ENCODE assay signal across 30 cellular contexts in genomic region chr9:23638011-23638410, GRCh38.
"Had no signal": no experiment of that assay in that cellular context is flagged by ENCODE, and none has a peak within 500 bp of the region (broad histone marks: within the 10 kb centered on the region; RNA-seq: fewer than 3 reads in every experiment).

No MANE protein-coding gene starts in this region.

- DNase-seq: activated CD4-positive, alpha-beta memory T cell treated with anti-CD3 and anti-CD28 coated beads for 36 hours; activated CD4-positive, alpha-beta T cell treated with anti-CD3 and anti-CD28 coated beads, Interleukin-2, amount 10 ng/mL, durations not matched to agents 24 days and 14 days; activated CD4-positive, CD25-positive, alpha-beta regulatory T cell treated with anti-CD3 and anti-CD28 coated beads, Interleukin-2, amount 50 U/mL, for 72 hours; activated CD8-positive, alpha-beta memory T cell treated with anti-CD3 and anti-CD28 coated beads for 24 hours; activated effector memory CD4-positive, alpha-beta T cell treated with anti-CD3 and anti-CD28 coated beads, Interleukin-2, amount 50 U/mL, for 16 hours; activated naive CD4-positive, alpha-beta T cell treated with Interleukin-2 at 50 U/mL for 16 hours; activated naive CD8-positive, alpha-beta T cell treated with anti-CD3 and anti-CD28 coated beads, Interleukin-2, amount 50 U/mL, for 24 hours; activated T-cell treated with anti-CD3 and anti-CD28 coated beads, Interleukin-2, amount 50 U/mL, for 4 hours; amniotic stem cell; cerebellar nuclear complex; KG1; MG63; MV-4-11; NCI-H1092 treated with DMSO at 0.1 percent for 48 hours; NCI-H1417 treated with DMSO at 0.1 percent for 48 hours; NCI-H1694; NCI-H2029; NCI-H2107; NCI-H2171 treated with DMSO at 0.1 percent for 48 hours; NCI-H345; NCI-H510A treated with DMSO at 0.1 percent for 48 hours; NCI-H69; NK-92 treated with Interleukin-12 subunit alpha and Interleukin-12 subunit beta, amount 100 ng/mL, for 24 hours; RPMI8226; SHP77 treated with DMSO at 0.1 percent for 48 hours had no signal

- H3K4me3 ChIP-seq: ascending aorta, MG63 had no signal

- H3K36me3 Mint-ChIP-seq: activated CD4-positive, alpha-beta memory T cell treated with anti-CD3 and anti-CD28 coated beads for 36 hours had no signal

- H3K4me1 Mint-ChIP-seq: activated CD4-positive, alpha-beta T cell treated with anti-CD3 and anti-CD28 coated beads, Interleukin-2, amount 10 ng/mL, durations not matched to agents 24 days and 14 days; activated naive CD8-positive, alpha-beta T cell treated with anti-CD3 and anti-CD28 coated beads, Interleukin-2, amount 50 U/mL, for 24 hours; WTC11 had no signal

- H3K27ac Mint-ChIP-seq: activated CD4-positive, alpha-beta memory T cell treated with anti-CD3 and anti-CD28 coated beads for 36 hours; activated CD4-positive, alpha-beta T cell treated with anti-CD3 and anti-CD28 coated beads, Interleukin-2, amount 10 ng/mL, durations not matched to agents 24 days and 14 days; activated naive CD4-positive, alpha-beta T cell treated with anti-CD3 and anti-CD28 coated beads, Interleukin-2, amount 50 U/mL, for 72 hours; activated naive CD8-positive, alpha-beta T cell treated with anti-CD3 and anti-CD28 coated beads, Interleukin-2, amount 50 U/mL, for 24 hours; brain; T-helper 1 cell treated with Interleukin-12 subunit alpha and Interleukin-12 subunit beta and Interleukin-4 antibody, amounts not matched to agents 30 μg/mL and 1 μg/mL, for 36 hours; WTC11 had no signal

- H3K4me1 ChIP-seq: ascending aorta had no signal

- H3K27me3 ChIP-seq: ascending aorta, MG63 had no signal

- H3K27ac ChIP-seq: ascending aorta had no signal

- H3K9me3 Mint-ChIP-seq: activated CD4-positive, alpha-beta memory T cell treated with anti-CD3 and anti-CD28 coated beads for 36 hours; activated CD4-positive, alpha-beta T cell treated with anti-CD3 and anti-CD28 coated beads, Interleukin-2, amount 10 ng/mL, durations not matched to agents 24 days and 14 days; brain; WTC11 had no signal

- H3K9me3 ChIP-seq: ascending aorta, MG63 had no signal

- H3K4me3 Mint-ChIP-seq: activated CD4-positive, alpha-beta memory T cell treated with anti-CD3 and anti-CD28 coated beads for 36 hours; activated CD4-positive, alpha-beta T cell treated with anti-CD3 and anti-CD28 coated beads, Interleukin-2, amount 10 ng/mL, durations not matched to agents 24 days and 14 days; activated naive CD8-positive, alpha-beta T cell treated with anti-CD3 and anti-CD28 coated beads, Interleukin-2, amount 50 U/mL, for 24 hours; activated T-cell treated with anti-CD3 and anti-CD28 coated beads, Interleukin-2, amount 50 U/mL, for 4 hours; brain; T-helper 1 cell treated with Interleukin-12 subunit alpha and Interleukin-12 subunit beta and Interleukin-4 antibody, amounts not matched to agents 30 μg/mL and 1 μg/mL, for 36 hours; WTC11 had no signal

- H3K36me3 ChIP-seq: ascending aorta, MG63 had no signal

- H3K27me3 Mint-ChIP-seq: activated CD4-positive, alpha-beta memory T cell treated with anti-CD3 and anti-CD28 coated beads for 36 hours; activated CD4-positive, alpha-beta T cell treated with anti-CD3 and anti-CD28 coated beads, Interleukin-2, amount 10 ng/mL, durations not matched to agents 24 days and 14 days; activated naive CD8-positive, alpha-beta T cell treated with anti-CD3 and anti-CD28 coated beads, Interleukin-2, amount 50 U/mL, for 24 hours; brain had no signal
